8 cellular contexts compared by ENCODE assay signal in genomic region chr5:108382784-108383358, GRCh38. TPM values are rescaled to one million over a fixed set of nuclear protein-coding genes. Genes with fewer than 3 reads are reported as not detected.
A peak's percentile ranks its signal among the peaks of the same experiment; 100 is the strongest.
DNase-seq lines count a peak whose midpoint lies in the region; ATAC-seq and TF ChIP-seq lines count a peak whose summit lies in the region.

No MANE protein-coding gene starts in this region.

- TF ChIP-seq CTCF in 22Rv1 (IDR thresholded peaks at IDR 0.05) (no peak), MCF 10A (IDR thresholded peaks at IDR 0.05; ENCODE audit: unreplicated experiment) (no peak), lower leg skin (IDR thresholded peaks at IDR 0.05) (no peak), thyroid gland (IDR thresholded peaks at IDR 0.05) (no peak)

- H3K4me1 Mint-ChIP-seq in MCF 10A (ENCODE audit: insufficient read depth, unreplicated experiment): peaks cover 28% of the 10 kb centered on the region

- POLR2A ChIA-PET in MCF 10A (lab: Yijun Ruan, JAX): interaction anchor here (0.6 to 5.7 kb wide), 19 partner anchors 9 to 1027 kb away, joined by 3 to 81 read pairs (median 4); partner anchors contain the start of genes FER and PJA2

- H3K4me1 ChIP-seq in thyroid gland: peaks cover 13 to 15% of the 10 kb centered on the region in 2 donors

- no peaks in the 10 kb centered on the region for H3K27me3 Mint-ChIP-seq in MCF 10A (ENCODE audit: insufficient read depth, unreplicated experiment)

- H3K9me3 Mint-ChIP-seq in MCF 10A (ENCODE audit: unreplicated experiment): no peaks in the 10 kb centered on the region

- peak; percentile 14 for DNase-seq in NCI-H226
- no peak for DNase-seq in MCF 10A (ENCODE audit: unreplicated experiment)
- no peak for DNase-seq in lower leg skin (ENCODE audit: low spot score in 2 of 2)
- DNase-seq in thyroid gland: no peak
- no peak for DNase-seq in KBM-7
- DNase-seq in foreskin melanocyte: no peak

- no peaks in the 10 kb centered on the region for H3K36me3 Mint-ChIP-seq in MCF 10A (ENCODE audit: insufficient read depth, unreplicated experiment)

- H3K27ac Mint-ChIP-seq in MCF 10A (ENCODE audit: low read depth, unreplicated experiment): peak overlapping the region; percentile 88

- BruUV-seq in MCF 10A (replicated peaks; lab: Mats Ljungman, UMichigan): TSS peak; percentile 69

- H3K36me3 ChIP-seq in thyroid gland: no peaks in the 10 kb centered on the region

- WGBS in lower leg skin, 2 donors: 12 to 18% methylated on average over 9 of the region's 9 CpGs
- WGBS in thyroid gland, 2 donors: 9 to 11% methylated on average over 9 of the region's 9 CpGs

- H3K4me3 ChIP-seq in lower leg skin (ENCODE audit: low read depth, poor library complexity, severe bottlenecking) (peak overlapping the region; percentile 89), thyroid gland (replicated peaks in 1 of 3) (peak overlapping the region; percentile 75 to 95 (median 85))

- CTCF ChIA-PET in MCF 10A (lab: Yijun Ruan, JAX): interaction anchor here (0.5 to 1.7 kb wide), 2 partner anchors 122 to 298 kb away, joined by 3 to 6 read pairs; no protein-coding TSS in a partner anchor

- H3K9me3 ChIP-seq in thyroid gland: no peaks in the 10 kb centered on the region

- peak overlapping the region; percentile 71 for H3K4me3 Mint-ChIP-seq in MCF 10A (ENCODE audit: unreplicated experiment)

- peak; percentile 9 for ATAC-seq in GM18502 (IDR thresholded peaks at IDR 0.05; ENCODE audit: poor library complexity, unreplicated experiment)

- in situ Hi-C loops in KBM-7 (cut with MboI; ENCODE audit: low pct_unique_long_range_greater_than_20kb, low sequenced_read_pairs): no loop called here

- no peaks in the 10 kb centered on the region for H3K27me3 ChIP-seq in thyroid gland

- intact Hi-C loops in MCF 10A (cut with micrococcal nuclease) (no loop called here), lower leg skin (cut with DNase I; ENCODE audit: low total_unique reads) (no loop called here), thyroid gland (cut with DNase I) (no loop called here)

- peak overlapping the region; percentile 97 for H3K27ac ChIP-seq in 22Rv1
- H3K27ac ChIP-seq in thyroid gland: peak overlapping the region; percentile 97 to 100 (median 98)

- TF ChIP-seq POLR2A in lower leg skin (IDR thresholded peaks at IDR 0.05): no peak
- TF ChIP-seq POLR2A in thyroid gland (IDR thresholded peaks at IDR 0.05): no peak

RNA-seq across cellular contexts. Expression of gene FBXL17, which starts 1.0 kb away (rescaled TPM):
- total RNA-seq in MCF 10A (2022) (18.2 and 18.3 TPM in 2 replicates), lower leg skin (10 to 100 TPM; 16.1 to 31.8 (median 18.8) TPM), thyroid gland (10 to 100 TPM; 37.6 to 77.7 (median 55.6) TPM)
